1 cellular context compared by ENCODE assay signal in genomic region chr16:908526-909155, GRCh38.
A peak's percentile ranks its signal among the peaks of the same experiment; 100 is the strongest.
TF ChIP-seq lines count a peak whose summit lies in the region.

No MANE protein-coding gene starts in this region.

TF ChIP-seq in HepG2, 621 proteins besides CTCF, POLR2A, EP300 and RAD21 (continued from another document):
- TF ChIP-seq ZNF687 (CRISPR knock-in tag; IDR thresholded peaks at IDR 0.05) (peak; percentile 83), NR2F1 (CRISPR knock-in tag; IDR thresholded peaks at IDR 0.05) (peak in 1 of 2 experiments; percentile 28; a peak in 1 of 4 replicates), PRDM10 (CRISPR knock-in tag; IDR thresholded peaks at IDR 0.05; ENCODE audit: low read depth) (no peak), ZNF136 (CRISPR knock-in tag; IDR thresholded peaks at IDR 0.05; ENCODE audit: low read depth) (no peak), IRF2 (CRISPR knock-in tag; IDR thresholded peaks at IDR 0.05) (no peak), HNRNPL (IDR thresholded peaks at IDR 0.05; ENCODE audit: low read depth, low read length) (0 out of 2 replicates have a peak, but pooled peaks have one; percentile 53), ZNF761 (CRISPR knock-in tag; conservative IDR thresholded peaks at IDR 0.05) (no peak), CCDC6 (CRISPR knock-in tag; IDR thresholded peaks at IDR 0.05) (no peak), RARA (CRISPR knock-in tag; IDR thresholded peaks at IDR 0.05) (peak; percentile 57; the same call in 1 of the 2 replicates), ATF6 (CRISPR knock-in tag; conservative IDR thresholded peaks at IDR 0.05) (no peak)
